8 cellular contexts compared by ENCODE assay signal in genomic region chr9:116646661-116647514, GRCh38. TPM values are rescaled to one million over a fixed set of nuclear protein-coding genes. Genes with fewer than 3 reads are reported as not detected.
DNase-seq lines count a peak whose midpoint lies in the region; ATAC-seq and TF ChIP-seq lines count a peak whose summit lies in the region.

No MANE protein-coding gene starts in this region.

- no peak for TF ChIP-seq POLR2A in heart left ventricle (IDR thresholded peaks at IDR 0.05)

- ATAC-seq in HG03565 (IDR thresholded peaks at IDR 0.05; ENCODE audit: unreplicated experiment) (peak; percentile 67), heart left ventricle (peak; percentile 62 to 87 (median 82))
- peak; percentile 40 for ATAC-seq in stimulated activated naive CD8-positive, alpha-beta T cell treated with anti-CD3 and anti-CD28 coated beads, Interleukin-15, Interleukin-2, amounts not matched to agents 100 U/mL and 50 U/mL, for 24 hours

- peak; percentile 2 to 71 (median 26) for DNase-seq in NCI-H1417 (lab: John Stamatoyannopoulos, UW)
- no peak for DNase-seq in NCI-H1417 treated with DMSO at 0.1 percent for 48 hours (lab: John Stamatoyannopoulos, UW)
- peak; percentile 38 for DNase-seq in SW480 (ENCODE audit: low spot score)
- no peak for DNase-seq in heart left ventricle
- no peak for DNase-seq in stimulated activated naive CD8-positive, alpha-beta T cell treated with anti-CD3 and anti-CD28 coated beads, Interleukin-15, Interleukin-2, amounts not matched to agents 100 U/mL and 50 U/mL, for 24 hours
- DNase-seq in activated gamma-delta T cell (lab: John Stamatoyannopoulos, UW), result no peak
- DNase-seq in activated CD4-positive, CD25-positive, alpha-beta regulatory T cell (lab: John Stamatoyannopoulos, UW), result no peak

- H3K27ac ChIP-seq in heart left ventricle, result peak overlapping the region in 1 of 12 donors; percentile 66

- H3K4me3 ChIP-seq in heart left ventricle, result no peak overlapping the region

- no peaks in the 10 kb centered on the region for H3K9me3 ChIP-seq in heart left ventricle

- intact Hi-C loops in heart left ventricle (cut with DNase I), result loop anchor here in 9 of 10 donors (5.0 to 10.0 kb wide), 10 partner anchors 62 to 495 kb away; partner anchors contain the start of gene PAPPA (in 2 of the 9)

- H3K36me3 ChIP-seq in heart left ventricle, result no peaks in the 10 kb centered on the region

- TF ChIP-seq CTCF in heart left ventricle (IDR thresholded peaks at IDR 0.05), result peak; percentile 35 to 69 (median 58)

- H3K4me1 ChIP-seq in heart left ventricle, result peaks cover 0 to 39% (median 7%) of the 10 kb centered on the region in 12 donors

- no peaks in the 10 kb centered on the region for H3K27me3 ChIP-seq in heart left ventricle

- 77 to 81% (median 78%) methylated on average over 5 of the region's 5 CpGs for WGBS in heart left ventricle, 4 donors

RNA-seq across cellular contexts. Expression of gene TRIM32, which starts 40.2 kb away (rescaled TPM):
- total RNA-seq in heart left ventricle, result 10 to 100 TPM; 12.5 to 17.9 (median 15.5) TPM
- polyA plus RNA-seq in heart left ventricle, result 1 to 10 TPM; 3.3 to 6.5 TPM

Comparison
In these comparisons a context has a peak if more than half of its experiments do, and no peak if none do; other contexts are left out.
1. DNase-seq: peak in NCI-H1417 (3 of 3) and SW480 (single experiment); none in NCI-H1417 treated with DMSO at 0.1 percent for 48 hours (single experiment), heart left ventricle (0 of 5), stimulated activated naive CD8-positive, alpha-beta T cell treated with anti-CD3 and anti-CD28 coated beads, Interleukin-15, Interleukin-2, amounts not matched to agents 100 U/mL and 50 U/mL, for 24 hours (single experiment), activated gamma-delta T cell (single experiment) and activated CD4-positive, CD25-positive, alpha-beta regulatory T cell (0 of 4).
2. Peak in every context shown above with its lines, with median percentiles within 50 percentile points of each other: ATAC-seq.